ENCODE assay signal across 17 cellular contexts in genomic region chr1:189620471-189620870, GRCh38.
DNase-seq lines count a peak whose midpoint lies in the region; ATAC-seq and TF ChIP-seq lines count a peak whose summit lies in the region.
"Had no signal": no experiment of that assay in that cellular context is flagged by ENCODE, and none has a peak within 500 bp of the region (broad histone marks: within the 10 kb centered on the region; RNA-seq: fewer than 3 reads in every experiment).

No MANE protein-coding gene starts in this region.

- ATAC-seq in HCT116 = no peak
- no peak for ATAC-seq in RWPE2 (ENCODE audit: low read depth)
- ATAC-seq: CD8-positive, alpha-beta T cell; GM23338 had no signal

- TF ChIP-seq CTCF in MCF 10A (IDR thresholded peaks at IDR 0.05; ENCODE audit: unreplicated experiment) = no peak
- TF ChIP-seq CTCF in mammary epithelial cell (conservative IDR thresholded peaks at IDR 0.05 in 1 of 2, IDR thresholded peaks at IDR 0.05 in 1 of 2; ENCODE audit: extremely low read depth in 1 of 2, insufficient read depth in 1 of 2, low read depth in 1 of 2, low read length in 2 of 2) = no peak
- no peak for TF ChIP-seq CTCF in HCT116 (IDR thresholded peaks at IDR 0.05 in 2 of 3, conservative IDR thresholded peaks at IDR 0.05 in 1 of 3; ENCODE audit: borderline replicate concordance in 1 of 3, insufficient read depth in 1 of 3, low read depth in 2 of 3, low read length in 2 of 3)
- TF ChIP-seq CTCF in RWPE2 (IDR thresholded peaks at IDR 0.05; ENCODE audit: poor library complexity, severe bottlenecking) = no peak
- TF ChIP-seq CTCF in hepatocyte (IDR thresholded peaks at IDR 0.05; ENCODE audit: poor library complexity) = no peak

- no peak overlapping the region for H3K4me3 Mint-ChIP-seq in MCF 10A (ENCODE audit: unreplicated experiment)
- H3K4me3 Mint-ChIP-seq: B cell; CD4-positive, CD25-positive, alpha-beta regulatory T cell; CD8-positive, alpha-beta T cell; GM23338; H9; HFFc6 had no signal

- POLR2A ChIA-PET in MCF 10A (lab: Yijun Ruan, JAX) (no interaction called here), HCT116 (lab: Charles Lee) (no interaction called here)

- H3K4me1 Mint-ChIP-seq in MCF 10A (ENCODE audit: insufficient read depth, unreplicated experiment) = peaks cover 17% of the 10 kb centered on the region
- H3K4me1 Mint-ChIP-seq: B cell; CD4-positive, CD25-positive, alpha-beta regulatory T cell; GM23338; H9 had no signal

- no peaks in the 10 kb centered on the region for H3K79me2 ChIP-seq in mammary epithelial cell (ENCODE audit: insufficient read depth, low read length)
- H3K79me2 ChIP-seq in HCT116 (ENCODE audit: insufficient read depth, low read length) = no peaks in the 10 kb centered on the region
- no peaks in the 10 kb centered on the region for H3K79me2 ChIP-seq in hepatocyte

- H2AFZ ChIP-seq in mammary epithelial cell (ENCODE audit: low read depth, low read length) = no peak overlapping the region
- peak overlapping the region; percentile 96 for H2AFZ ChIP-seq in HCT116 (ENCODE audit: low read depth, low read length, poor library complexity, severe bottlenecking)
- H2AFZ ChIP-seq in hepatocyte = no peak overlapping the region

- H4K20me1 ChIP-seq in mammary epithelial cell (ENCODE audit: insufficient read depth, low read length) = no peaks in the 10 kb centered on the region
- H4K20me1 ChIP-seq in HCT116 (ENCODE audit: insufficient read depth) = no peaks in the 10 kb centered on the region
- H4K20me1 ChIP-seq in hepatocyte (ENCODE audit: insufficient read depth, poor library complexity, severe bottlenecking) = no peaks in the 10 kb centered on the region
- H4K20me1 ChIP-seq: BLaER1 had no signal

- no peaks in the 10 kb centered on the region for H3K27me3 Mint-ChIP-seq in MCF 10A (ENCODE audit: insufficient read depth, unreplicated experiment)
- H3K27me3 Mint-ChIP-seq: B cell; CD4-positive, CD25-positive, alpha-beta regulatory T cell had no signal

- H3K27ac Mint-ChIP-seq in MCF 10A (ENCODE audit: low read depth, unreplicated experiment) = peak overlapping the region; percentile 61
- H3K27ac Mint-ChIP-seq: B cell; CD4-positive, CD25-positive, alpha-beta regulatory T cell; CD8-positive, alpha-beta T cell; GM23338; H9; HFFc6 had no signal

- BruUV-seq in MCF 10A (replicated peaks; lab: Mats Ljungman, UMichigan) = no TSS peak
- no TSS peak for BruUV-seq in mammary epithelial cell (replicated peaks; lab: Mats Ljungman, UMichigan)
- no TSS peak for BruUV-seq in HCT116 (replicated peaks; lab: Mats Ljungman, UMichigan)

- H3K4me2 ChIP-seq in mammary epithelial cell (ENCODE audit: insufficient read depth, low read depth, low read length) (no peak overlapping the region), HCT116 (ENCODE audit: low read length) (peak overlapping the region; percentile 58; the same call in 1 of the 2 replicates), hepatocyte (no peak overlapping the region)
- H3K4me2 ChIP-seq: BLaER1, GM23338 had no signal

- TF ChIP-seq POLR2A in HCT116 (IDR thresholded peaks at IDR 0.05; ENCODE audit: borderline replicate concordance, extremely low read depth, insufficient read depth, insufficient read length) = no peak

- H3K9me2 ChIP-seq in HCT116 (ENCODE audit: insufficient read depth) (no peaks in the 10 kb centered on the region), hepatocyte (replicated peaks; ENCODE audit: insufficient read depth) (no peaks in the 10 kb centered on the region)

- H3K36me3 ChIP-seq in mammary epithelial cell (ENCODE audit: insufficient read depth, low read length) = no peaks in the 10 kb centered on the region
- H3K36me3 ChIP-seq in HCT116 (ENCODE audit: control insufficient read depth in 1 of 2, insufficient read depth in 2 of 2, low read length in 2 of 2) = no peaks in the 10 kb centered on the region
- no peaks in the 10 kb centered on the region for H3K36me3 ChIP-seq in RWPE2 (ENCODE audit: low read depth)
- no peaks in the 10 kb centered on the region for H3K36me3 ChIP-seq in hepatocyte (replicated peaks; ENCODE audit: insufficient read depth, low read depth)
- H3K36me3 ChIP-seq: BLaER1 had no signal

- RAD21 ChIA-PET in HCT116 (lab: Charles Lee; ENCODE audit: low non-redundant PET in 1 of 2, low total read pairs in 2 of 2, uncharacterized antibody in 2 of 2, unreplicated experiment in 2 of 2) = no interaction called here

- H3K4me3 ChIP-seq in mammary epithelial cell (replicated peaks in 1 of 3; ENCODE audit: insufficient read depth in 1 of 3, low read depth in 2 of 3, low read length in 3 of 3) (no peak overlapping the region), HCT116 (replicated peaks in 1 of 2; ENCODE audit: low read depth in 1 of 2, low read length in 2 of 2) (no peak overlapping the region), RWPE2 (ENCODE audit: severe bottlenecking) (no peak overlapping the region), hepatocyte (no peak overlapping the region)
- H3K4me3 ChIP-seq: BLaER1, GM23338 had no signal

- CTCF ChIA-PET in MCF 10A (lab: Yijun Ruan, JAX) = no interaction called here
- CTCF ChIA-PET in mammary epithelial cell (lab: Charles Lee; ENCODE audit: low non-redundant PET) = no interaction called here
- CTCF ChIA-PET in HCT116 (lab: Charles Lee) = no interaction called here

- DNase-seq in MCF 10A (ENCODE audit: unreplicated experiment) = no peak
- no peak for DNase-seq in mammary epithelial cell
- DNase-seq in HCT116 (ENCODE audit: low read depth, low spot score) = no peak
- no peak for DNase-seq in RWPE2 (ENCODE audit: low spot score)
- DNase-seq in stimulated activated CD4-positive, alpha-beta T cell treated with anti-CD3 and anti-CD28 coated beads, Interleukin-4, amount 100 ng/mL, for 4 hours = no peak
- no peak for DNase-seq in hepatocyte (ENCODE audit: low spot score)
- DNase-seq: Caco-2; CD4-positive, CD25-positive, alpha-beta regulatory T cell; CD8-positive, alpha-beta T cell; DMS79 treated with DMSO at 0.1 percent for 48 hours; GF-D8; H9; HFFc6 had no signal

- H3K9ac ChIP-seq in mammary epithelial cell (ENCODE audit: insufficient read depth, low read length) (no peak overlapping the region), HCT116 (ENCODE audit: low read length) (no peak overlapping the region)
- H3K9ac ChIP-seq: BLaER1 had no signal

- intact Hi-C loops in MCF 10A (cut with micrococcal nuclease) (loop anchor here (1.0 kb wide), 2 partner anchors 701 to 753 kb away; no protein-coding TSS in a partner anchor), mammary epithelial cell (cut with micrococcal nuclease) (loop anchor here (1.0 to 5.0 kb wide), 5 partner anchors 37 to 752 kb away; no protein-coding TSS in a partner anchor), HCT116 (cut with micrococcal nuclease) (loop anchor here (10.0 kb wide), 1 partner anchor 814 kb away; no protein-coding TSS in a partner anchor)

- no peaks in the 10 kb centered on the region for H3K27me3 ChIP-seq in mammary epithelial cell (ENCODE audit: insufficient read depth, low read length)
- no peaks in the 10 kb centered on the region for H3K27me3 ChIP-seq in HCT116 (ENCODE audit: insufficient read depth, low read length)
- no peaks in the 10 kb centered on the region for H3K27me3 ChIP-seq in RWPE2 (ENCODE audit: insufficient read depth, poor library complexity, severe bottlenecking)
- no peaks in the 10 kb centered on the region for H3K27me3 ChIP-seq in hepatocyte
- H3K27me3 ChIP-seq: BLaER1 had no signal

- dilution Hi-C loops in mammary epithelial cell (cut with HindIII; ENCODE audit: low sequenced_read_pairs) = no loop called here

- H3K9me3 ChIP-seq in mammary epithelial cell (replicated peaks; ENCODE audit: insufficient read depth, low read length) (no peaks in the 10 kb centered on the region), HCT116 (ENCODE audit: control insufficient read depth in 1 of 2, insufficient read depth in 1 of 2, low read depth in 1 of 2, low read length in 2 of 2) (no peaks in the 10 kb centered on the region), RWPE2 (ENCODE audit: severe bottlenecking) (no peaks in the 10 kb centered on the region), hepatocyte (ENCODE audit: low read depth) (no peaks in the 10 kb centered on the region)
- H3K9me3 ChIP-seq: BLaER1, Caco-2 had no signal

- in situ Hi-C loops in mammary epithelial cell (cut with MboI; ENCODE audit: low sequenced_read_pairs in 2 of 2) = no loop called here

- 51% methylated on average over 2 of the region's 2 CpGs for WGBS in mammary epithelial cell (ENCODE audit: low coverage, missing lambda C conversion rate)
- WGBS in hepatocyte (ENCODE audit: low lambda C conversion rate, missing lambda C conversion rate) = 78% methylated on average over 2 of the region's 2 CpGs

- no peak overlapping the region for H3K27ac ChIP-seq in mammary epithelial cell (ENCODE audit: insufficient read depth, low read depth, low read length)
- H3K27ac ChIP-seq in HCT116 (ENCODE audit: low read depth, low read length) = no peak overlapping the region
- H3K27ac ChIP-seq in RWPE2 (ENCODE audit: poor library complexity, severe bottlenecking) = peak overlapping the region; percentile 40
- no peak overlapping the region for H3K27ac ChIP-seq in hepatocyte
- H3K27ac ChIP-seq: BLaER1, C4-2B had no signal

- no peaks in the 10 kb centered on the region for H3K9me3 Mint-ChIP-seq in MCF 10A (ENCODE audit: unreplicated experiment)

- H3K36me3 Mint-ChIP-seq in MCF 10A (ENCODE audit: insufficient read depth, unreplicated experiment) = no peaks in the 10 kb centered on the region
- H3K36me3 Mint-ChIP-seq: CD4-positive, CD25-positive, alpha-beta regulatory T cell; CD8-positive, alpha-beta T cell had no signal

- no peak for TF ChIP-seq RAD21 in HCT116 (IDR thresholded peaks at IDR 0.05; ENCODE audit: low read depth)

- H3K4me1 ChIP-seq in mammary epithelial cell (ENCODE audit: insufficient read depth, low read length) = peaks cover 16% of the 10 kb centered on the region
- peaks cover 8 to 17% of the 10 kb centered on the region in 2 experiments; a peak in 3 of 4 replicates for H3K4me1 ChIP-seq in HCT116 (ENCODE audit: control insufficient read depth in 1 of 2, insufficient read depth in 2 of 2, low read length in 2 of 2)
- peaks cover 18% of the 10 kb centered on the region for H3K4me1 ChIP-seq in RWPE2 (ENCODE audit: insufficient read depth, poor library complexity, severe bottlenecking)
- H3K4me1 ChIP-seq in hepatocyte (ENCODE audit: insufficient read depth) = no peaks in the 10 kb centered on the region
- H3K4me1 ChIP-seq: BLaER1, Caco-2 had no signal

TF ChIP-seq in HCT116, 20 proteins besides CTCF, POLR2A, EP300 and RAD21 (continues in another document):
- no peak for TF ChIP-seq CEBPB (IDR thresholded peaks at IDR 0.05; ENCODE audit: low read depth)
- no peak for TF ChIP-seq SRF (IDR thresholded peaks at IDR 0.05; ENCODE audit: low read depth)
- TF ChIP-seq CBX3 (IDR thresholded peaks at IDR 0.05; ENCODE audit: low read depth) = no peak
- no peak for TF ChIP-seq ELF1 (IDR thresholded peaks at IDR 0.05; ENCODE audit: borderline replicate concordance, low read depth)
- TF ChIP-seq SP1 (IDR thresholded peaks at IDR 0.05; ENCODE audit: low read depth) = no peak
- TF ChIP-seq ZFX (IDR thresholded peaks at IDR 0.05) = no peak
- TF ChIP-seq FOSL1 (IDR thresholded peaks at IDR 0.05; ENCODE audit: low read depth) = no peak
- no peak for TF ChIP-seq ATF3 (IDR thresholded peaks at IDR 0.05)
